Comparison of ENCODE assay signal across 11 cellular contexts in the genomic region with DNA sequence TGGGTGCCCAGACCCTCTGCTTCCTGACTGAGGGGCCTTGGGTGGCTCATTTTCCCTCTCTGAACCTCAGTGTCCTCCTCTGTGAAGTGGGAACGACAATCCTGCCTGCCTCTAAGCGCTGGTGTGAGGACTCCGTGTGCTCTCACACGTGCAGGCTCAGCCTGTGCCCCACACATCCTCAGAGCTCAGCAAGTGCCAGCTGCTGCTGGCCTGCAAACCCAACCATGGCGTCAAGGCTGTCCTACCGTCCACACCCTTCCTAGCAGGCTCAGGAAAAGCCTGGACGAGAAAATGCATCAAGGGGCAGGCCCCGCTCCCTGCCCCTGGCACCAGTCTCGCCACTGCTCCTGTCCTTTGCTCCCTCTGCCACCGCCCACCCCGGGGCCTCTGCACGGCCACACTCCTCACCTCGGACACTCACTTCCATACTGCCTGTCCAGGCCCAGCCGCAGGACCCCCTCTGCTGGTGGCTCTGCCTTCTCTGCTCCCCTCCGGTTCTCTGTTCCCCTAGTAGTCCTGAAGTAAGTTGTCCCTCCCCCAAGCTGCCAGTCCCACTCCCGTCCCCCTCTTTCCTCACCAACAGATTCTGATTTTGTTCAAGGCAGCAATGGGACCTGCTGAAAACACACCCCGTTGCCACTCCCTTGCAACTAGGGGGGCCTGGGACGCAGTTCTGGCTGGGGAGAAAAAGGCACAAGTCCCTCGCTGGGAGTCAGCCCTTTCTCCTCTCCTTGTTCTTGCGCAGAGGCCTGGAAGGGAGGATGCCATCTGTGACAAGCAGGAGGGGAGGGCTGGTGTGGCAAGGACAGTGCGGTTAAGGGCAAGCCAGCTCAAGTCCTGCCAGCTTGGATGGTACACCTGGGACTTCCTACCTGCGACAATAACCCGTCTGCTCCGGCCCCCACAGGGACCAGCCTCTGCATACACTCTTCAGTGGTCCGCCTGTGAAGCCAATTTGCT.
A peak's percentile ranks its signal among the peaks of the same experiment; 100 is the strongest.
DNase-seq lines count a peak whose midpoint lies in the region; ATAC-seq and TF ChIP-seq lines count a peak whose summit lies in the region.
"Had no signal": no experiment of that assay in that cellular context is flagged by ENCODE, and none has a peak within 500 bp of the region (broad histone marks: within the 10 kb centered on the region; RNA-seq: fewer than 3 reads in every experiment).

No MANE protein-coding gene starts in this region.

- H3K79me2 ChIP-seq in OCI-LY7 (ENCODE audit: insufficient read depth, low read depth, low read length) = no peaks in the 10 kb centered on the region

- H3K4me3 ChIP-seq in OCI-LY7 (ENCODE audit: low read depth, low read length, poor library complexity, severe bottlenecking) (no peak overlapping the region), fibroblast of villous mesenchyme (ENCODE audit: low read depth, low read length) (no peak overlapping the region), prostate gland (no peak overlapping the region)
- H3K4me3 ChIP-seq: ascending aorta had no signal

- no peaks in the 10 kb centered on the region for H3K4me1 ChIP-seq in OCI-LY7 (ENCODE audit: insufficient read depth, low read length, poor library complexity, severe bottlenecking)
- H3K4me1 ChIP-seq in prostate gland (replicated peaks) = no peaks in the 10 kb centered on the region
- H3K4me1 ChIP-seq: ascending aorta had no signal

- no peaks in the 10 kb centered on the region for H3K27me3 ChIP-seq in prostate gland (replicated peaks; ENCODE audit: insufficient read depth)
- H3K27me3 ChIP-seq: ascending aorta had no signal

- intact Hi-C loops in OCI-LY7 (cut with micrococcal nuclease; ENCODE audit: unreplicated experiment) = no loop called here
- intact Hi-C loops in prostate gland (cut with DNase I) = no loop called here

- DNase-seq in D341Med (ENCODE audit: low spot score) = peak; percentile 30
- DNase-seq in OCI-LY7 (ENCODE audit: low spot score) = no peak
- DNase-seq in fibroblast of villous mesenchyme (ENCODE audit: low read depth) = no peak
- no peak for DNase-seq in prostate gland (ENCODE audit: low spot score)
- DNase-seq in cerebellum (ENCODE audit: low spot score) = no peak
- no peak for DNase-seq in activated CD4-positive, alpha-beta T cell treated with anti-CD3 and anti-CD28 coated beads, Interleukin-2, amount 50 U/mL, for 48 hours
- DNase-seq: activated CD4-positive, alpha-beta T cell treated with anti-CD3 and anti-CD28 coated beads for 36 hours; activated T-cell treated with anti-CD3 and anti-CD28 coated beads, Interleukin-2, amount 50 U/mL, for 72 hours had no signal

- 65% methylated on average over 25 of the region's 25 CpGs for WGBS in prostate gland

- no peak for TF ChIP-seq POLR2A in prostate gland (IDR thresholded peaks at IDR 0.05)

- TF ChIP-seq CTCF in OCI-LY7 (conservative IDR thresholded peaks at IDR 0.05; ENCODE audit: low read length) (0 out of 2 replicates have a peak, but pooled peaks have one; percentile 17), fibroblast of villous mesenchyme (IDR thresholded peaks at IDR 0.05; ENCODE audit: insufficient read depth, low read depth, low read length) (peak; percentile 32), prostate gland (IDR thresholded peaks at IDR 0.05) (no peak)

- no peaks in the 10 kb centered on the region for H3K36me3 ChIP-seq in OCI-LY7 (ENCODE audit: insufficient read depth, low read length)
- H3K36me3 ChIP-seq in prostate gland = peaks cover 4 to 9% of the 10 kb centered on the region in 2 donors

- no peak overlapping the region for H3K27ac ChIP-seq in OCI-LY7 (ENCODE audit: low read depth, low read length, poor library complexity, severe bottlenecking)
- peak overlapping the region; percentile 68 to 74 for H3K27ac ChIP-seq in prostate gland
- H3K27ac ChIP-seq: ascending aorta had no signal

- BruUV-seq in OCI-LY7 (replicated peaks; lab: Mats Ljungman, UMichigan) = no TSS peak

- ATAC-seq in GM21825 (IDR thresholded peaks at IDR 0.05; ENCODE audit: unreplicated experiment) (no peak), HG02981 (IDR thresholded peaks at IDR 0.05; ENCODE audit: unreplicated experiment) (no peak)
- ATAC-seq: activated CD4-positive, alpha-beta T cell treated with anti-CD3 and anti-CD28 coated beads for 36 hours; activated T-cell treated with anti-CD3 and anti-CD28 coated beads, Interleukin-2, amount 50 U/mL, for 72 hours had no signal

- no peaks in the 10 kb centered on the region for H3K9me2 ChIP-seq in OCI-LY7 (ENCODE audit: insufficient read depth, low read length)

- POLR2A ChIA-PET in OCI-LY7 (lab: Charles Lee) = no interaction called here

- H4K20me1 ChIP-seq in OCI-LY7 (ENCODE audit: insufficient read depth, low read length) = no peaks in the 10 kb centered on the region

- CTCF ChIA-PET in OCI-LY7 (lab: Charles Lee; ENCODE audit: unreplicated experiment) = interaction anchor here (0.5 kb wide), 1 partner anchor 140 kb away, joined by 3 read pairs; no protein-coding TSS in a partner anchor

- no peak overlapping the region for H2AFZ ChIP-seq in OCI-LY7 (ENCODE audit: low read length)

- H3K9me3 ChIP-seq in OCI-LY7 (ENCODE audit: low read length) (no peaks in the 10 kb centered on the region), prostate gland (no peaks in the 10 kb centered on the region)
- H3K9me3 ChIP-seq: ascending aorta had no signal

- no peak overlapping the region for H3K4me2 ChIP-seq in OCI-LY7 (ENCODE audit: low read length)

Comparison
In these comparisons a context has a peak if more than half of its experiments do, and no peak if none do; other contexts are left out.
1. CTCF ChIP-seq: peak in OCI-LY7 (single experiment) and fibroblast of villous mesenchyme (single experiment); none in prostate gland (0 of 4).